ENCODE assay signal across 23 cellular contexts in the genomic region with DNA sequence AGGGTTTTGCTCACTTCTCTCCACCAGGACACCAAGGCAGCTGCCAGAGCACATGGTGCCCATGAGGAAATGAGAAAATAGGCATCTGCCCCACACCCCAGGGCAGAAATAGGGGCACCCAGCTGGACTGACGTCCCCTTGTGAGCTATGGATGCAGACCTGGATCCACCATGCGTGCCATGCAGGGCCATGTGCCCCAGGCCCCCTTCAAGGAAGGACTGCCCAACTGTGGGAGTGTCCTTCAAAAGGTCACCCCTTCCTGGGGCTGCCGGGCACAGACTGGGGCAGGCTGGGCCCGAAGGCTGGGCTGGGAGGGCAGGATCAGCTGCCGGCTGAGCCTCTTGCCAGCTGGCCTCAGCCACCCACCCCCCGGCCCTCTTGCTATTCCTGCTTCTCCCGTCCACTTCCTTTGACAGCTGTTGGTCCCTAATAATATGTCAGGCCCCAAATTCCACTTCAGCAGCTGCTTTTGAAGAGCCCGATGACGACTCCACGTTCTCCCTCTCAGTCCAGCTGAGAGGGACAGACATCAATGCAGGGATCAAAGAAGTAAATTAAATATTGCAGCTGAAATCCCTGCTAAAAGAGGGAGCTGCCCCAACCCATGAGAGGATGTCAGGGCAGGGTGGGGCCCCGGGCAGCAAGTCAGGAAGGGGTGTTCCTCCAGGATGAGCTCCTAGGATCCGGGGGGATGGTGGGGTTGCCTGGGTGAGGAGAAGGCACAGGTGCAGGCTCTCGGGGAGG.
"Had no signal": no experiment of that assay in that cellular context is flagged by ENCODE, and none has a peak within 500 bp of the region (broad histone marks: within the 10 kb centered on the region; RNA-seq: fewer than 3 reads in every experiment).

No MANE protein-coding gene starts in this region.

- H3K27ac ChIP-seq: ascending aorta, gastrocnemius medialis, heart left ventricle, neutrophil had no signal

- H3K27ac Mint-ChIP-seq: activated B cell treated with CpG ODN at 0.5 μM for 24 hours; activated CD8-positive, alpha-beta T cell treated with anti-CD3 and anti-CD28 coated beads, Interleukin-2, amount 10 ng/mL, durations not matched to agents 7 days and 5 days; activated naive CD4-positive, alpha-beta T cell treated with anti-CD3 and anti-CD28 coated beads, Interleukin-2, amount 50 U/mL, for 24 hours; memory B cell; naive thymus-derived CD8-positive, alpha-beta T cell; T-helper 2 cell treated with Interferon-gamma antibody and Interleukin-4, amounts not matched to agents 5 μg/mL and 100 μg/mL, for 36 hours had no signal

- DNase-seq: activated B cell treated with CpG ODN at 0.5 μM for 24 hours; activated CD4-positive, alpha-beta T cell treated with anti-CD3 and anti-CD28 coated beads for 4 hours; activated CD8-positive, alpha-beta T cell treated with anti-CD3 and anti-CD28 coated beads, Interleukin-2, amount 10 ng/mL, durations not matched to agents 7 days and 5 days; activated gamma-delta T cell; cortex of kidney; effector CD4-positive, alpha-beta T cell; gastrocnemius medialis; heart left ventricle; kidney glomerular epithelial cell; left ventricle myocardium superior; mucosa of descending colon; naive thymus-derived CD8-positive, alpha-beta T cell; stimulated activated CD4-positive, alpha-beta T cell treated with anti-CD3 and anti-CD28 coated beads, Interleukin-12 subunit alpha, Interleukin-12 subunit beta, amount 100 ng/mL, for 4 hours; stimulated activated CD4-positive, alpha-beta T cell treated with anti-CD3 and anti-CD28 coated beads, Interleukin-1b, Interleukin-23, amount 100 ng/mL, for 48 hours; stimulated activated CD8-positive, alpha-beta memory T cell treated with anti-CD3 and anti-CD28 coated beads, Interleukin-4, amount 100 ng/mL, for 48 hours; stimulated activated naive CD4-positive, alpha-beta T cell treated with Interleukin-2 at 50 U/mL for 16 hours had no signal

- H3K27me3 ChIP-seq: ascending aorta, gastrocnemius medialis, neutrophil, tibial nerve had no signal

- H3K4me1 Mint-ChIP-seq: activated B cell treated with CpG ODN at 0.5 μM for 24 hours; activated naive CD4-positive, alpha-beta T cell treated with anti-CD3 and anti-CD28 coated beads, Interleukin-2, amount 50 U/mL, for 24 hours; central memory CD8-positive, alpha-beta T cell; memory B cell; naive thymus-derived CD8-positive, alpha-beta T cell had no signal

- H3K9me3 ChIP-seq: ascending aorta, gastrocnemius medialis, heart left ventricle, mucosa of descending colon, neutrophil, tibial nerve had no signal

- H3K36me3 Mint-ChIP-seq: activated naive CD4-positive, alpha-beta T cell treated with anti-CD3 and anti-CD28 coated beads, Interleukin-2, amount 50 U/mL, for 24 hours; memory B cell had no signal

- H3K4me3 ChIP-seq: ascending aorta, gastrocnemius medialis, heart left ventricle, mucosa of descending colon, tibial nerve had no signal

- H3K4me3 Mint-ChIP-seq: activated B cell treated with CpG ODN at 0.5 μM for 24 hours; activated CD8-positive, alpha-beta T cell treated with anti-CD3 and anti-CD28 coated beads, Interleukin-2, amount 10 ng/mL, durations not matched to agents 7 days and 5 days; activated naive CD4-positive, alpha-beta T cell treated with anti-CD3 and anti-CD28 coated beads, Interleukin-2, amount 50 U/mL, for 24 hours; central memory CD8-positive, alpha-beta T cell; memory B cell; naive thymus-derived CD8-positive, alpha-beta T cell; T-helper 2 cell treated with Interferon-gamma antibody and Interleukin-4, amounts not matched to agents 5 μg/mL and 100 μg/mL, for 36 hours had no signal

- H3K9me3 Mint-ChIP-seq: activated B cell treated with CpG ODN at 0.5 μM for 24 hours; activated naive CD4-positive, alpha-beta T cell treated with anti-CD3 and anti-CD28 coated beads, Interleukin-2, amount 50 U/mL, for 24 hours; central memory CD8-positive, alpha-beta T cell; memory B cell; T-helper 2 cell treated with Interferon-gamma antibody and Interleukin-4, amounts not matched to agents 5 μg/mL and 100 μg/mL, for 36 hours had no signal

- H3K4me1 ChIP-seq: ascending aorta, gastrocnemius medialis had no signal

- H3K36me3 ChIP-seq: ascending aorta, gastrocnemius medialis, heart left ventricle, neutrophil, tibial nerve had no signal
